Comparison of ENCODE assay signal across 10 cellular contexts in the genomic region with DNA sequence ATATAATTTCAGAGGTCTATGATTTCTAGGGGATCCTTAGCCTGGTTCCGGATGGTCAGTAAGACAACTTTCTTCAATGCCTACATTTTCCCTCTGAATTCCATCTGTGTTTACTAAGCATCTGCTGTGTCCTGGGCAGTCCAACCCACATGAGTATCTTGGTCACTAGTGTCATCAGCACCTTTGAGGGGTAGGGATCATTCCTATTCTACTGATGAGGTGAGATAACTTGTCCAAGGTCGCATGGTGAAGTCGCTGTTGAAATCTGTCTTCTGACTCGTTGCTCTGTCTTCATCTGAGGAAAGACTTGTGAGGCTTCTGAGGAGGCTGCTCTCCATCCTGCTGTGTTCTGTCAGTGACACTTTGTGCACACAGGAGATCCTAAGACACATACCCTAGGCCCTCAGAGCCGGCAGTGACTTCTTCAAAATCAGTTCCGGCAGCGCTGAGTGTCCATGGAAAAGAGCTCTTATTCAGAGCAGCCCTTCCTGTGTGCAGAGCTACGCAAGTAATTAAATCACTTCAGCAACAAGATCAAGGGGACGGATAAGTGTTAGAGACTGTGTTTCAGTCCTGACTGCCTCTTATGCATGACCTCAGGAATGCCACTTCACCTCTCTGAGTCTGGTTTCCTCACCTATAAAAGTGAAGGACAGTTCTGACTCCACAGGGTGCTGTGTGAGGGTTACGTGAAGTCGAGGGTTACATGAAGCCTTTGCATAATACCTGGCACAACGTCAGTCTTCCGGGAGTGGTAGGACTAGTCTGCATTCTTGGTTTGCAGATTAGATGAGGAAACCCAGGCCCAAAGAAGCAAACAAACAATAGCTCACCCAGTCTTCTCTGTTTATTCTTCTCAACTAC. TPM values are rescaled to one million over a fixed set of nuclear protein-coding genes. Genes with fewer than 3 reads are reported as not detected.
A peak's percentile ranks its signal among the peaks of the same experiment; 100 is the strongest.
DNase-seq lines count a peak whose midpoint lies in the region; ATAC-seq and TF ChIP-seq lines count a peak whose summit lies in the region.
"Had no signal": no experiment of that assay in that cellular context is flagged by ENCODE, and none has a peak within 500 bp of the region (broad histone marks: within the 10 kb centered on the region; RNA-seq: fewer than 3 reads in every experiment).

No MANE protein-coding gene starts in this region.

- ATAC-seq in RWPE2 (ENCODE audit: low read depth), result peak; percentile 11; the same call in 2 of the 3 replicates
- peak; percentile 6 for ATAC-seq in left ventricle myocardium superior
- peak in 3 of 4 donors; percentile 20 to 40 (median 31) for ATAC-seq in psoas muscle
- ATAC-seq: sciatic nerve had no signal

- no peaks in the 10 kb centered on the region for H3K9me3 ChIP-seq in RWPE2 (ENCODE audit: severe bottlenecking)
- no peaks in the 10 kb centered on the region for H3K9me3 ChIP-seq in psoas muscle
- H3K9me3 ChIP-seq in A673 (ENCODE audit: low read depth, low read length, poor library complexity, severe bottlenecking), result no peaks in the 10 kb centered on the region
- H3K9me3 ChIP-seq: uterus had no signal

- BruUV-seq in A673 (replicated peaks; lab: Mats Ljungman, UMichigan), result no TSS peak

- TF ChIP-seq CTCF in LNCaP clone FGC (IDR thresholded peaks at IDR 0.05; ENCODE audit: control insufficient read depth, extremely low read depth, insufficient read depth), result no peak
- TF ChIP-seq CTCF in RWPE2 (IDR thresholded peaks at IDR 0.05; ENCODE audit: poor library complexity, severe bottlenecking), result no peak
- no peak for TF ChIP-seq CTCF in psoas muscle (IDR thresholded peaks at IDR 0.05)
- no peak for TF ChIP-seq CTCF in A673 (conservative IDR thresholded peaks at IDR 0.05; ENCODE audit: low read depth, low read length)

- 78 to 89% (median 81%) methylated on average over 13 of the region's 13 CpGs for WGBS in psoas muscle, 3 donors

- no peaks in the 10 kb centered on the region for H3K27me3 ChIP-seq in RWPE2 (ENCODE audit: insufficient read depth, poor library complexity, severe bottlenecking)
- H3K27me3 ChIP-seq in psoas muscle (ENCODE audit: insufficient read depth in 3 of 3, low read length in 2 of 3), result no peaks in the 10 kb centered on the region
- H3K27me3 ChIP-seq in A673 (replicated peaks; ENCODE audit: insufficient read depth, low read depth, low read length, poor library complexity), result no peaks in the 10 kb centered on the region
- H3K27me3 ChIP-seq: uterus had no signal

- H3K4me3 ChIP-seq in LNCaP clone FGC (ENCODE audit: low read depth, low read length), result no peak overlapping the region
- no peak overlapping the region for H3K4me3 ChIP-seq in RWPE2 (ENCODE audit: severe bottlenecking)
- H3K4me3 ChIP-seq in psoas muscle, result no peak overlapping the region
- no peak overlapping the region for H3K4me3 ChIP-seq in A673 (ENCODE audit: low read depth, low read length, poor library complexity, severe bottlenecking)
- H3K4me3 ChIP-seq: uterus had no signal

- POLR2A ChIA-PET in A673 (lab: Charles Lee; ENCODE audit: low non-redundant PET), result no interaction called here

- H3K4me1 ChIP-seq in RWPE2 (ENCODE audit: insufficient read depth, poor library complexity, severe bottlenecking), result peaks cover 40% of the 10 kb centered on the region
- peaks cover 43% of the 10 kb centered on the region for H3K4me1 ChIP-seq in psoas muscle
- peaks cover 8% of the 10 kb centered on the region for H3K4me1 ChIP-seq in A673 (ENCODE audit: insufficient read depth, low read length, poor library complexity, severe bottlenecking)
- H3K4me1 ChIP-seq: uterus had no signal

- DNase-seq in LNCaP clone FGC (ENCODE audit: low read depth) (peak; percentile 100), RWPE2 (ENCODE audit: low spot score) (no peak), left ventricle myocardium superior (no peak), psoas muscle (no peak), activated gamma-delta T cell (lab: John Stamatoyannopoulos, UW) (no peak), NCI-H69 (lab: John Stamatoyannopoulos, UW) (no peak), A673 (ENCODE audit: low spot score) (no peak)
- DNase-seq: DMS 273 treated with DMSO at 0.1 percent for 48 hours, uterus had no signal

- H3K36me3 ChIP-seq in RWPE2 (ENCODE audit: low read depth), result peaks cover 50% of the 10 kb centered on the region
- H3K36me3 ChIP-seq in psoas muscle (ENCODE audit: insufficient read depth in 1 of 2, low read depth in 1 of 2), result peaks cover 19 to 65% of the 10 kb centered on the region in 2 donors
- peaks cover 35% of the 10 kb centered on the region for H3K36me3 ChIP-seq in A673 (ENCODE audit: insufficient read depth, low read length, poor library complexity, severe bottlenecking)
- H3K36me3 ChIP-seq: uterus had no signal

- peak overlapping the region; percentile 73 for H3K27ac ChIP-seq in RWPE2 (ENCODE audit: poor library complexity, severe bottlenecking)
- no peak overlapping the region for H3K27ac ChIP-seq in psoas muscle
- H3K27ac ChIP-seq in A673 (ENCODE audit: low read depth, low read length, poor library complexity, severe bottlenecking), result no peak overlapping the region
- H3K27ac ChIP-seq: uterus had no signal

- intact Hi-C loops in left ventricle myocardium superior (cut with micrococcal nuclease) (no loop called here), psoas muscle (cut with DNase I) (loop anchor here in 1 of 2 donors (5.0 kb wide), 1 partner anchor 76 kb away; no protein-coding TSS in a partner anchor), A673 (cut with micrococcal nuclease; ENCODE audit: unreplicated experiment) (no loop called here)

- CTCF ChIA-PET in A673 (lab: Charles Lee), result no interaction called here

RNA-seq across cellular contexts. Expression of a gene that starts 28.4 kb away (rescaled TPM):
- 121 TPM for total RNA-seq in left ventricle myocardium superior
- total RNA-seq in psoas muscle, result 100 to 1,000 TPM; 108 to 206 (median 130) TPM
- polyA plus RNA-seq in psoas muscle, result 100 to 1,000 TPM; 152 to 270 (median 169) TPM
- total RNA-seq in A673 (2021), result 196 and 208 TPM in 2 replicates

RNA-seq across cellular contexts. Expression of a gene that starts 43.7 kb away (rescaled TPM):
- total RNA-seq in left ventricle myocardium superior, result 13.3 TPM
- 10 to 100 TPM; 13.1 to 23.4 (median 18.9) TPM for total RNA-seq in psoas muscle
- polyA plus RNA-seq in psoas muscle, result 10 to 100 TPM; 10.4 to 32.5 (median 15.9) TPM
- total RNA-seq in A673 (2021), result 14.3 and 14.5 TPM in 2 replicates
